ENCODE assay signal across 1 cellular context in the genomic region with DNA sequence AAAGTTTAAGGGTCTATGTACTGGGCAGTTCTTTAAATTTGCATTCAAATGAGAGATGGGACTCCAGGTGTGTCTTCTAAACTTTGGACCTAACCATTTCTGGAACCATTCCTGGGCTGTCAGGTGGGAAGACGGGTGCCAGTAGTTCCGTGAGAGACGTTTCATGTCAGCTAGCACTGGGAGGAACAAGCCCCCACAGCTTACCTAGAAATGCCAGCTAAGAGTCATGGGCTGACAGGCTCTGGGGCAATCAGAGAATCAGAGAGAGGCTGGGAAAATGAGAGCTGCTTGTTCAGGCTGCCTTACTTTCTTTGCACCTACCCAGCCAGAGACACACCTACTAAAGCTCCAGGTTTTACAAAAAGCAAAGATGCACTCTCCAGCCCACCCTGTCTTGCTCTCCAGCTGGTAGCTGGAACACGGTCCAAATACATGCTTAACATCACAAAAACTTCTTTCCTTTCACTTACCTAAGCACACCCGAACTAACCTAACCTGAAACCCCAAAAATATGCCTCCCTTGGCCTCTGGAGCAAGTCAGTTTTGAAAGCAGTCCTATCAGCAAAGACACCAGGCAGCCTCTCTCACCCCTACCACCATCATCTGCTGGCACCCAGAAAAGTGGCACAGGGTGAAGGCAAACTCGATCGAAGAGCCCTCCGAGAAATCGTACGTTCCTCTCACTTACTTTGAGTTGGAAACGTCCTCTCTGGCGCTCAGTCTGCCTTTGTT.
A peak's percentile ranks its signal among the peaks of the same experiment; 100 is the strongest.
TF ChIP-seq lines count a peak whose summit lies in the region.

No MANE protein-coding gene starts in this region.

TF ChIP-seq in WTC11, 78 proteins besides CTCF, POLR2A, EP300 and RAD21 (continued from another document):
- TF ChIP-seq, protein P1, sequence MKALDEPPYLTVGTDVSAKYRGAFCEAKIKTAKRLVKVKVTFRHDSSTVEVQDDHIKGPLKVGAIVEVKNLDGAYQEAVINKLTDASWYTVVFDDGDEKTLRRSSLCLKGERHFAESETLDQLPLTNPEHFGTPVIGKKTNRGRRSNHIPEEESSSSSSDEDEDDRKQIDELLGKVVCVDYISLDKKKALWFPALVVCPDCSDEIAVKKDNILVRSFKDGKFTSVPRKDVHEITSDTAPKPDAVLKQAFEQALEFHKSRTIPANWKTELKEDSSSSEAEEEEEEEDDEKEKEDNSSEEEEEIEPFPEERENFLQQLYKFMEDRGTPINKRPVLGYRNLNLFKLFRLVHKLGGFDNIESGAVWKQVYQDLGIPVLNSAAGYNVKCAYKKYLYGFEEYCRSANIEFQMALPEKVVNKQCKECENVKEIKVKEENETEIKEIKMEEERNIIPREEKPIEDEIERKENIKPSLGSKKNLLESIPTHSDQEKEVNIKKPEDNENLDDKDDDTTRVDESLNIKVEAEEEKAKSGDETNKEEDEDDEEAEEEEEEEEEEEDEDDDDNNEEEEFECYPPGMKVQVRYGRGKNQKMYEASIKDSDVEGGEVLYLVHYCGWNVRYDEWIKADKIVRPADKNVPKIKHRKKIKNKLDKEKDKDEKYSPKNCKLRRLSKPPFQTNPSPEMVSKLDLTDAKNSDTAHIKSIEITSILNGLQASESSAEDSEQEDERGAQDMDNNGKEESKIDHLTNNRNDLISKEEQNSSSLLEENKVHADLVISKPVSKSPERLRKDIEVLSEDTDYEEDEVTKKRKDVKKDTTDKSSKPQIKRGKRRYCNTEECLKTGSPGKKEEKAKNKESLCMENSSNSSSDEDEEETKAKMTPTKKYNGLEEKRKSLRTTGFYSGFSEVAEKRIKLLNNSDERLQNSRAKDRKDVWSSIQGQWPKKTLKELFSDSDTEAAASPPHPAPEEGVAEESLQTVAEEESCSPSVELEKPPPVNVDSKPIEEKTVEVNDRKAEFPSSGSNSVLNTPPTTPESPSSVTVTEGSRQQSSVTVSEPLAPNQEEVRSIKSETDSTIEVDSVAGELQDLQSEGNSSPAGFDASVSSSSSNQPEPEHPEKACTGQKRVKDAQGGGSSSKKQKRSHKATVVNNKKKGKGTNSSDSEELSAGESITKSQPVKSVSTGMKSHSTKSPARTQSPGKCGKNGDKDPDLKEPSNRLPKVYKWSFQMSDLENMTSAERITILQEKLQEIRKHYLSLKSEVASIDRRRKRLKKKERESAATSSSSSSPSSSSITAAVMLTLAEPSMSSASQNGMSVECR (CRISPR knock-in tag; IDR thresholded peaks at IDR 0.05; ENCODE audit: borderline replicate concordance) = 0 out of 2 replicates have a peak, but pooled peaks have one; percentile 10
- TF ChIP-seq, protein P2, sequence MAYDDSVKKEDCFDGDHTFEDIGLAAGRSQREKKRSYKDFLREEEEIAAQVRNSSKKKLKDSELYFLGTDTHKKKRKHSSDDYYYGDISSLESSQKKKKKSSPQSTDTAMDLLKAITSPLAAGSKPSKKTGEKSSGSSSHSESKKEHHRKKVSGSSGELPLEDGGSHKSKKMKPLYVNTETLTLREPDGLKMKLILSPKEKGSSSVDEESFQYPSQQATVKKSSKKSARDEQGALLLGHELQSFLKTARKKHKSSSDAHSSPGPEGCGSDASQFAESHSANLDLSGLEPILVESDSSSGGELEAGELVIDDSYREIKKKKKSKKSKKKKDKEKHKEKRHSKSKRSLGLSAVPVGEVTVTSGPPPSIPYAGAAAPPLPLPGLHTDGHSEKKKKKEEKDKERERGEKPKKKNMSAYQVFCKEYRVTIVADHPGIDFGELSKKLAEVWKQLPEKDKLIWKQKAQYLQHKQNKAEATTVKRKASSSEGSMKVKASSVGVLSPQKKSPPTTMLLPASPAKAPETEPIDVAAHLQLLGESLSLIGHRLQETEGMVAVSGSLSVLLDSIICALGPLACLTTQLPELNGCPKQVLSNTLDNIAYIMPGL (CRISPR knock-in tag; IDR thresholded peaks at IDR 0.05) = peak; percentile 42; the same call in 1 of the 2 replicates
